ENCODE assay signal across 2 cellular contexts in genomic region chr6:83928286-83928685, GRCh38.
TF ChIP-seq lines count a peak whose summit lies in the region.

No MANE protein-coding gene starts in this region.

TF ChIP-seq in GM12878, 131 proteins besides CTCF, POLR2A, EP300 and RAD21 (continued from another document):
- TF ChIP-seq, protein P1, sequence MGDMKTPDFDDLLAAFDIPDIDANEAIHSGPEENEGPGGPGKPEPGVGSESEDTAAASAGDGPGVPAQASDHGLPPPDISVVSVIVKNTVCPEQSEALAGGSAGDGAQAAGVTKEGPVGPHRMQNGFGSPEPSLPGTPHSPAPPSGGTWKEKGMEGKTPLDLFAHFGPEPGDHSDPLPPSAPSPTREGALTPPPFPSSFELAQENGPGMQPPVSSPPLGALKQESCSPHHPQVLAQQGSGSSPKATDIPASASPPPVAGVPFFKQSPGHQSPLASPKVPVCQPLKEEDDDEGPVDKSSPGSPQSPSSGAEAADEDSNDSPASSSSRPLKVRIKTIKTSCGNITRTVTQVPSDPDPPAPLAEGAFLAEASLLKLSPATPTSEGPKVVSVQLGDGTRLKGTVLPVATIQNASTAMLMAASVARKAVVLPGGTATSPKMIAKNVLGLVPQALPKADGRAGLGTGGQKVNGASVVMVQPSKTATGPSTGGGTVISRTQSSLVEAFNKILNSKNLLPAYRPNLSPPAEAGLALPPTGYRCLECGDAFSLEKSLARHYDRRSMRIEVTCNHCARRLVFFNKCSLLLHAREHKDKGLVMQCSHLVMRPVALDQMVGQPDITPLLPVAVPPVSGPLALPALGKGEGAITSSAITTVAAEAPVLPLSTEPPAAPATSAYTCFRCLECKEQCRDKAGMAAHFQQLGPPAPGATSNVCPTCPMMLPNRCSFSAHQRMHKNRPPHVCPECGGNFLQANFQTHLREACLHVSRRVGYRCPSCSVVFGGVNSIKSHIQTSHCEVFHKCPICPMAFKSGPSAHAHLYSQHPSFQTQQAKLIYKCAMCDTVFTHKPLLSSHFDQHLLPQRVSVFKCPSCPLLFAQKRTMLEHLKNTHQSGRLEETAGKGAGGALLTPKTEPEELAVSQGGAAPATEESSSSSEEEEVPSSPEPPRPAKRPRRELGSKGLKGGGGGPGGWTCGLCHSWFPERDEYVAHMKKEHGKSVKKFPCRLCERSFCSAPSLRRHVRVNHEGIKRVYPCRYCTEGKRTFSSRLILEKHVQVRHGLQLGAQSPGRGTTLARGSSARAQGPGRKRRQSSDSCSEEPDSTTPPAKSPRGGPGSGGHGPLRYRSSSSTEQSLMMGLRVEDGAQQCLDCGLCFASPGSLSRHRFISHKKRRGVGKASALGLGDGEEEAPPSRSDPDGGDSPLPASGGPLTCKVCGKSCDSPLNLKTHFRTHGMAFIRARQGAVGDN (IDR thresholded peaks at IDR 0.05) = no peak
- no peak for TF ChIP-seq SUZ12 (IDR thresholded peaks at IDR 0.05; ENCODE audit: unreplicated experiment)
- TF ChIP-seq MXI1 (IDR thresholded peaks at IDR 0.05; ENCODE audit: low read depth, low read length) = no peak
- no peak for TF ChIP-seq RFX5 (IDR thresholded peaks at IDR 0.05; ENCODE audit: low read depth, low read length)

TF ChIP-seq in HepG2, 621 proteins besides CTCF, POLR2A, EP300 and RAD21 (continued from another document):
- no peak for TF ChIP-seq KDM5B (CRISPR knock-in tag; IDR thresholded peaks at IDR 0.05; ENCODE audit: borderline replicate concordance)
